In genomic region chr3:33041909-33042308, GRCh38 we compare ENCODE assay signal across 16 cellular contexts. TPM values are rescaled to one million over a fixed set of nuclear protein-coding genes. Genes with fewer than 3 reads are reported as not detected.
DNase-seq lines count a peak whose midpoint lies in the region; ATAC-seq, FAIRE-seq and TF ChIP-seq lines count a peak whose summit lies in the region.
"Had no signal": no experiment of that assay in that cellular context is flagged by ENCODE, and none has a peak within 500 bp of the region (broad histone marks: within the 10 kb centered on the region; RNA-seq: fewer than 3 reads in every experiment).

No MANE protein-coding gene starts in this region.

- ATAC-seq in GM19463 (IDR thresholded peaks at IDR 0.05; ENCODE audit: unreplicated experiment) (peak; percentile 91), HG02852 (IDR thresholded peaks at IDR 0.05; ENCODE audit: unreplicated experiment) (peak; percentile 94), HG03565 (IDR thresholded peaks at IDR 0.05; ENCODE audit: unreplicated experiment) (peak; percentile 76), gastrocnemius medialis (no peak), upper lobe of right lung (no peak)

- no peaks in the 10 kb centered on the region for H3K9me3 ChIP-seq in MG63
- no peaks in the 10 kb centered on the region for H3K9me3 ChIP-seq in gastrocnemius medialis
- H3K9me3 ChIP-seq in upper lobe of right lung = no peaks in the 10 kb centered on the region
- H3K9me3 ChIP-seq: transverse colon had no signal

- TF ChIP-seq POLR2A in GM12892 (IDR thresholded peaks at IDR 0.05; ENCODE audit: low read depth, low read length) = no peak
- TF ChIP-seq POLR2A in gastrocnemius medialis (IDR thresholded peaks at IDR 0.05) = no peak

- no peak overlapping the region for H3K27ac ChIP-seq in gastrocnemius medialis
- no peak overlapping the region for H3K27ac ChIP-seq in upper lobe of right lung
- H3K27ac ChIP-seq: cardiac muscle cell, neural progenitor cell, transverse colon had no signal

- DNase-seq in GM12892 (ENCODE audit: insufficient read length) = no peak
- DNase-seq in MG63 = no peak
- no peak for DNase-seq in nucleus accumbens (lab: John Stamatoyannopoulos, UW)
- DNase-seq in gastrocnemius medialis = no peak
- no peak for DNase-seq in upper lobe of right lung
- DNase-seq: activated CD4-positive, alpha-beta T cell treated with anti-CD3 and anti-CD28 coated beads, Interleukin-2, amount 50 U/mL, for 4 hours; activated naive CD4-positive, alpha-beta T cell treated with anti-CD3 and anti-CD28 coated beads for 36 hours; hypothalamus; NCI-H2171; transverse colon had no signal

- no peaks in the 10 kb centered on the region for H3K4me1 ChIP-seq in gastrocnemius medialis
- peaks cover 8% of the 10 kb centered on the region for H3K4me1 ChIP-seq in upper lobe of right lung
- H3K4me1 ChIP-seq: neural progenitor cell, transverse colon had no signal

- FAIRE-seq in GM12892 (lab: Jason Lieb, UNC) = peak; percentile 54

- H3K36me3 ChIP-seq in MG63 (no peaks in the 10 kb centered on the region), gastrocnemius medialis (peaks cover 0 to 19% of the 10 kb centered on the region in 2 donors), upper lobe of right lung (peaks cover 25% of the 10 kb centered on the region)
- H3K36me3 ChIP-seq: neural progenitor cell had no signal

- no peak overlapping the region for H3K4me3 ChIP-seq in MG63
- no peak overlapping the region for H3K4me3 ChIP-seq in gastrocnemius medialis
- H3K4me3 ChIP-seq in upper lobe of right lung = no peak overlapping the region
- H3K4me3 ChIP-seq: cardiac muscle cell, neural progenitor cell, smooth muscle cell, transverse colon had no signal

- in situ Hi-C loops in gastrocnemius medialis (cut with MboI; ENCODE audit: low sequenced_read_pairs in 4 of 4) = no loop called here

- no peaks in the 10 kb centered on the region for H3K27me3 ChIP-seq in MG63
- no peaks in the 10 kb centered on the region for H3K27me3 ChIP-seq in gastrocnemius medialis
- no peaks in the 10 kb centered on the region for H3K27me3 ChIP-seq in upper lobe of right lung
- H3K27me3 ChIP-seq: cardiac muscle cell, neural progenitor cell, transverse colon had no signal

- no peak for TF ChIP-seq CTCF in gastrocnemius medialis (IDR thresholded peaks at IDR 0.05 in 4 of 5, conservative IDR thresholded peaks at IDR 0.05 in 1 of 5)
- no peak for TF ChIP-seq CTCF in upper lobe of right lung (IDR thresholded peaks at IDR 0.05)

- intact Hi-C loops in gastrocnemius medialis (cut with DNase I; ENCODE audit: low total_unique reads) (no loop called here), upper lobe of right lung (cut with DNase I) (no loop called here)

RNA-seq across cellular contexts. Expression of gene GLB1, which starts 55.0 kb away (rescaled TPM):
- polyA plus RNA-seq in GM12892 (2012; ENCODE audit: missing spikeins) = 19.1 TPM
- 23.4 and 34.4 TPM in 2 replicates for total RNA-seq in MG63 (2014; rRNA removed; shearing (Covaris generic); ENCODE audit: low replicate concordance)
- total RNA-seq in gastrocnemius medialis (10 to 100 TPM; 11.4 to 38.0 (median 19.3) TPM), upper lobe of right lung (82.5 TPM)

RNA-seq across cellular contexts. Expression of gene TMPPE, which starts 55.0 kb away (rescaled TPM):
- 2.2 TPM for polyA plus RNA-seq in GM12892 (2012; ENCODE audit: missing spikeins)
- total RNA-seq in MG63 (2014; rRNA removed; shearing (Covaris generic); ENCODE audit: low replicate concordance) = 0.62 and 1.8 TPM in 2 replicates
- total RNA-seq in gastrocnemius medialis = 1 to 10 TPM; 2.1 to 2.8 (median 2.6) TPM
- 15.2 TPM for total RNA-seq in upper lobe of right lung

Comparison
In these comparisons a context has a peak if more than half of its experiments do, and no peak if none do; other contexts are left out.
1. ATAC-seq: peak in GM19463 (single experiment), HG02852 (single experiment) and HG03565 (single experiment); none in gastrocnemius medialis (0 of 2) and upper lobe of right lung (single experiment).